In the genomic region with DNA sequence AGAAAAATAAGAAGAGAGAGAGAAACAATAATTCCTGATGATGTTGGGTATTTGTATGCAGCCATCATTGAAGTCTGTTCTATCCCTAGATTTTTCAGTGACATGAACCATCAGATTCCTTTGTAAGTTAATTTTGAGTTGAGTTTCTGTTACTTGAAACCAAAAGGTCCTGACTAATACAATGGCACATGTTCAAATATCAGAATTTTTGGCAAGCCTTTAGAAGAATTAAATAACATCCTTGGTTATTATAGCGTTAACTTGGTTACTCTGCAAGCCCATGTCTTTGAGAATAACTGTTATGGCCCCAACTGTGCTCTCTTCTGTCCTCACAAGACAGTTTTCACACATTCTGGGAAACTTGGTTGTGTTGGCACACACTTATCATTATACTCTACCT, we compare ENCODE assay signal across 14 cellular contexts.
DNase-seq lines count a peak whose midpoint lies in the region; ATAC-seq, FAIRE-seq and TF ChIP-seq lines count a peak whose summit lies in the region.
"Had no signal": no experiment of that assay in that cellular context is flagged by ENCODE, and none has a peak within 500 bp of the region (broad histone marks: within the 10 kb centered on the region; RNA-seq: fewer than 3 reads in every experiment).

No MANE protein-coding gene starts in this region.

- WGBS in IMR-90 (ENCODE audit: extremely low coverage in 2 of 2, insufficient read length in 1 of 2), 2 experiments = no CpG with 5 or more reads among the region's 1 CpG
- WGBS in right lobe of liver (ENCODE audit: insufficient coverage, low coverage, low lambda C conversion rate, missing lambda C conversion rate) = 73% methylated on average over 1 of the region's 1 CpG

- H3K4me3 ChIP-seq in IMR-90 (ENCODE audit: insufficient read depth, low read depth, low read length) (no peak overlapping the region), astrocyte (ENCODE audit: insufficient read depth, low read depth, low read length) (no peak overlapping the region), fibroblast of mammary gland (ENCODE audit: control insufficient read depth, low read depth, low read length) (no peak overlapping the region), SJCRH30 (no peak overlapping the region), right lobe of liver (no peak overlapping the region)

- H2BK5ac ChIP-seq in IMR-90 (ENCODE audit: low read depth, low read length, poor library complexity, severe bottlenecking) = no peak overlapping the region

- H4K5ac ChIP-seq in IMR-90 (ENCODE audit: low read depth, low read length) = no peak overlapping the region

- DNase-seq in IMR-90 = peak; percentile 59
- DNase-seq in astrocyte (ENCODE audit: low read depth) = peak; percentile 36
- peak; percentile 66 for DNase-seq in fibroblast of mammary gland (ENCODE audit: low read depth)
- peak; percentile 49 for DNase-seq in stromal cell of bone marrow (ENCODE audit: low read depth)
- no peak for DNase-seq in SJCRH30
- DNase-seq in right lobe of liver = no peak
- DNase-seq in immature natural killer cell = no peak
- DNase-seq: COR-L47, MV-4-11, NCI-H1417, NCI-H187 treated with DMSO at 0.1 percent for 48 hours, OCI-M1, RPMI8226 had no signal

- POLR2A ChIA-PET in IMR-90 (lab: Charles Lee; ENCODE audit: unreplicated experiment) = no interaction called here

- H3K36me3 Mint-ChIP-seq in astrocyte (ENCODE audit: low read depth, unreplicated experiment) (no peaks in the 10 kb centered on the region), immature natural killer cell (no peaks in the 10 kb centered on the region)

- H3K27ac ChIP-seq in IMR-90 (ENCODE audit: insufficient read depth, low read length) = no peak overlapping the region
- no peak overlapping the region for H3K27ac ChIP-seq in astrocyte (ENCODE audit: low read depth, low read length)
- H3K27ac ChIP-seq in SJCRH30 = no peak overlapping the region
- no peak overlapping the region for H3K27ac ChIP-seq in right lobe of liver

- peaks cover 9% of the 10 kb centered on the region; the same call in 1 of the 2 replicates for H3K9me1 ChIP-seq in IMR-90 (ENCODE audit: insufficient read depth, low read length)

- TF ChIP-seq POLR2A in IMR-90 (IDR thresholded peaks at IDR 0.05; ENCODE audit: low read depth, low read length) (no peak), right lobe of liver (IDR thresholded peaks at IDR 0.05) (no peak)

- no peaks in the 10 kb centered on the region for H3K79me1 ChIP-seq in IMR-90 (ENCODE audit: low read depth in 1 of 2, low read length in 2 of 2)

- H3K9ac ChIP-seq in IMR-90 (ENCODE audit: low read depth, low read length) (no peak overlapping the region), astrocyte (ENCODE audit: low read length) (no peak overlapping the region)

- H4K20me1 ChIP-seq in IMR-90 (ENCODE audit: insufficient read depth, low read length) = no peaks in the 10 kb centered on the region
- H4K20me1 ChIP-seq in astrocyte (ENCODE audit: insufficient read depth, low read length) = no peaks in the 10 kb centered on the region

- no peak for TF ChIP-seq RAD21 in IMR-90 (IDR thresholded peaks at IDR 0.05; ENCODE audit: low read length)

- no peak overlapping the region for H3K56ac ChIP-seq in IMR-90 (ENCODE audit: extremely low read depth, insufficient read depth, low read length)

- H3K4me1 Mint-ChIP-seq in astrocyte (ENCODE audit: low read depth, unreplicated experiment) = peaks cover 5% of the 10 kb centered on the region
- H3K4me1 Mint-ChIP-seq in immature natural killer cell = peaks cover 0 to 4% of the 10 kb centered on the region in 2 donors

- no peak overlapping the region for H2AK5ac ChIP-seq in IMR-90 (ENCODE audit: low read depth, low read length)

- no peak for TF ChIP-seq CTCF in IMR-90 (conservative IDR thresholded peaks at IDR 0.05; ENCODE audit: low read depth, low read length)
- TF ChIP-seq CTCF in astrocyte (IDR thresholded peaks at IDR 0.05; ENCODE audit: insufficient read depth, low read depth, low read length) = no peak
- no peak for TF ChIP-seq CTCF in fibroblast of mammary gland (conservative IDR thresholded peaks at IDR 0.05; ENCODE audit: control insufficient read depth, insufficient read depth, low read depth, low read length)
- no peak for TF ChIP-seq CTCF in right lobe of liver (IDR thresholded peaks at IDR 0.05)

- FAIRE-seq in astrocyte (lab: Jason Lieb, UNC) = no peak
- FAIRE-seq: H1 had no signal

- no peak overlapping the region for H3K18ac ChIP-seq in IMR-90 (ENCODE audit: low read depth, low read length)

- ATAC-seq in IMR-90 (ENCODE audit: low read depth) (no peak), right lobe of liver (no peak)

- CTCF ChIA-PET in IMR-90 (lab: Yijun Ruan, JAX) = no interaction called here

- BruUV-seq in IMR-90 (replicated peaks; lab: Mats Ljungman, UMichigan) = no TSS peak

- dilution Hi-C loops in IMR-90 (cut with HindIII; ENCODE audit: low sequenced_read_pairs, unreplicated experiment) = no loop called here

- H3K4me1 ChIP-seq in IMR-90 (ENCODE audit: control insufficient read depth, insufficient read depth, low read length) = peaks cover 23% of the 10 kb centered on the region
- H3K4me1 ChIP-seq in astrocyte (ENCODE audit: insufficient read depth, low read length) = peaks cover 4% of the 10 kb centered on the region
- peaks cover 4% of the 10 kb centered on the region; the same call in 1 of the 2 replicates for H3K4me1 ChIP-seq in SJCRH30
- H3K4me1 ChIP-seq in right lobe of liver = peaks cover 0 to 7% (median 0%) of the 10 kb centered on the region in 4 donors

- H3K36me3 ChIP-seq in IMR-90 (ENCODE audit: control insufficient read depth, insufficient read depth, low read length) = no peaks in the 10 kb centered on the region
- no peaks in the 10 kb centered on the region for H3K36me3 ChIP-seq in astrocyte (ENCODE audit: insufficient read depth, low read length)
- H3K36me3 ChIP-seq in SJCRH30 = no peaks in the 10 kb centered on the region
- H3K36me3 ChIP-seq in right lobe of liver = no peaks in the 10 kb centered on the region

- no peak overlapping the region for H3K27ac Mint-ChIP-seq in astrocyte (ENCODE audit: unreplicated experiment)
- H3K27ac Mint-ChIP-seq in immature natural killer cell = no peak overlapping the region

- H4K91ac ChIP-seq in IMR-90 (ENCODE audit: insufficient read depth, low read depth, low read length) = no peak overlapping the region

- H2AFZ ChIP-seq in IMR-90 (replicated peaks; ENCODE audit: low read length, poor library complexity) (no peak overlapping the region), astrocyte (ENCODE audit: low read depth, low read length) (no peak overlapping the region)

- no peak overlapping the region for H3K23ac ChIP-seq in IMR-90 (ENCODE audit: low read depth, low read length)

- H4K8ac ChIP-seq in IMR-90 (ENCODE audit: low read depth in 2 of 2, low read length in 2 of 2) = no peak overlapping the region

- in situ Hi-C loops in IMR-90 (cut with MboI; ENCODE audit: low sequenced_read_pairs) = no loop called here

- H3K27me3 ChIP-seq in IMR-90 (ENCODE audit: control insufficient read depth, insufficient read depth, low read length) = peaks cover 20% of the 10 kb centered on the region
- H3K27me3 ChIP-seq in astrocyte (ENCODE audit: insufficient read depth, low read length) = peaks cover 33% of the 10 kb centered on the region
- H3K27me3 ChIP-seq in SJCRH30 = peaks cover 8% of the 10 kb centered on the region; the same call in 1 of the 2 replicates
- H3K27me3 ChIP-seq in right lobe of liver = no peaks in the 10 kb centered on the region

- H3K9me3 Mint-ChIP-seq in astrocyte (ENCODE audit: unreplicated experiment) = no peaks in the 10 kb centered on the region
- H3K9me3 Mint-ChIP-seq in immature natural killer cell = no peaks in the 10 kb centered on the region

- no peak overlapping the region for H2AK9ac ChIP-seq in IMR-90 (replicated peaks; ENCODE audit: low read depth, low read length, poor library complexity)

- no peaks in the 10 kb centered on the region for H3K9me3 ChIP-seq in IMR-90 (ENCODE audit: control insufficient read depth, insufficient read depth, low read length)
- H3K9me3 ChIP-seq in astrocyte (ENCODE audit: insufficient read depth, low read depth, low read length) = no peaks in the 10 kb centered on the region
- H3K9me3 ChIP-seq in SJCRH30 (replicated peaks) = no peaks in the 10 kb centered on the region
- no peaks in the 10 kb centered on the region for H3K9me3 ChIP-seq in right lobe of liver

- H3K4me3 Mint-ChIP-seq in astrocyte (ENCODE audit: unreplicated experiment) (no peak overlapping the region), immature natural killer cell (no peak overlapping the region)

- no peak overlapping the region for H2BK120ac ChIP-seq in IMR-90 (ENCODE audit: low read depth, low read length)

- no peak overlapping the region for H3K14ac ChIP-seq in IMR-90 (replicated peaks; ENCODE audit: low read depth, low read length)

- no peaks in the 10 kb centered on the region for H3K79me2 ChIP-seq in astrocyte (ENCODE audit: insufficient read depth, low read length)

- H3K27me3 Mint-ChIP-seq in astrocyte (ENCODE audit: low read depth, unreplicated experiment) (peaks cover 41% of the 10 kb centered on the region), immature natural killer cell (ENCODE audit: low read depth in 3 of 3) (peaks cover 0 to 14% (median 4%) of the 10 kb centered on the region in 3 donors)

- H3K4me2 ChIP-seq in IMR-90 (ENCODE audit: low read depth, low read length) = no peak overlapping the region
- H3K4me2 ChIP-seq in astrocyte (ENCODE audit: low read length) = no peak overlapping the region

- no peak overlapping the region for H2BK20ac ChIP-seq in IMR-90 (ENCODE audit: low read depth, low read length)

- H2BK15ac ChIP-seq in IMR-90 (ENCODE audit: low read depth, low read length) = no peak overlapping the region

- intact Hi-C loops in IMR-90 (cut with micrococcal nuclease) (loop anchor here (10.0 kb wide), 2 partner anchors 461 to 901 kb away; partner anchors contain the start of gene EFCAB10), right lobe of liver (cut with DNase I) (loop anchor here (10.0 kb wide), 2 partner anchors 281 to 391 kb away; no protein-coding TSS in a partner anchor)

- no peak overlapping the region for H3K4ac ChIP-seq in IMR-90 (ENCODE audit: low read depth, low read length)

TF ChIP-seq in IMR-90, 13 proteins besides CTCF, POLR2A, EP300 and RAD21 (continues in another document):
- TF ChIP-seq, protein P1, sequence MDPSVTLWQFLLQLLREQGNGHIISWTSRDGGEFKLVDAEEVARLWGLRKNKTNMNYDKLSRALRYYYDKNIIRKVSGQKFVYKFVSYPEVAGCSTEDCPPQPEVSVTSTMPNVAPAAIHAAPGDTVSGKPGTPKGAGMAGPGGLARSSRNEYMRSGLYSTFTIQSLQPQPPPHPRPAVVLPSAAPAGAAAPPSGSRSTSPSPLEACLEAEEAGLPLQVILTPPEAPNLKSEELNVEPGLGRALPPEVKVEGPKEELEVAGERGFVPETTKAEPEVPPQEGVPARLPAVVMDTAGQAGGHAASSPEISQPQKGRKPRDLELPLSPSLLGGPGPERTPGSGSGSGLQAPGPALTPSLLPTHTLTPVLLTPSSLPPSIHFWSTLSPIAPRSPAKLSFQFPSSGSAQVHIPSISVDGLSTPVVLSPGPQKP (IDR thresholded peaks at IDR 0.05; ENCODE audit: borderline replicate concordance, low read depth, low read length) = no peak
- TF ChIP-seq BHLHE40 (IDR thresholded peaks at IDR 0.05; ENCODE audit: low read depth, low read length) (no peak), RCOR1 (IDR thresholded peaks at IDR 0.05; ENCODE audit: insufficient replicate concordance, low read length) (no peak), RFX5 (IDR thresholded peaks at IDR 0.05; ENCODE audit: low read depth, low read length) (no peak), SMC3 (IDR thresholded peaks at IDR 0.05; ENCODE audit: low read depth, low read length) (no peak)

Comparison
In these comparisons a context has a peak if more than half of its experiments do, and no peak if none do; other contexts are left out.
1. DNase-seq: peak in IMR-90 (single experiment), astrocyte (single experiment), fibroblast of mammary gland (single experiment) and stromal cell of bone marrow (single experiment); none in SJCRH30 (0 of 2), right lobe of liver (0 of 3) and immature natural killer cell (0 of 3).